8 cellular contexts compared by ENCODE assay signal in the genomic region with DNA sequence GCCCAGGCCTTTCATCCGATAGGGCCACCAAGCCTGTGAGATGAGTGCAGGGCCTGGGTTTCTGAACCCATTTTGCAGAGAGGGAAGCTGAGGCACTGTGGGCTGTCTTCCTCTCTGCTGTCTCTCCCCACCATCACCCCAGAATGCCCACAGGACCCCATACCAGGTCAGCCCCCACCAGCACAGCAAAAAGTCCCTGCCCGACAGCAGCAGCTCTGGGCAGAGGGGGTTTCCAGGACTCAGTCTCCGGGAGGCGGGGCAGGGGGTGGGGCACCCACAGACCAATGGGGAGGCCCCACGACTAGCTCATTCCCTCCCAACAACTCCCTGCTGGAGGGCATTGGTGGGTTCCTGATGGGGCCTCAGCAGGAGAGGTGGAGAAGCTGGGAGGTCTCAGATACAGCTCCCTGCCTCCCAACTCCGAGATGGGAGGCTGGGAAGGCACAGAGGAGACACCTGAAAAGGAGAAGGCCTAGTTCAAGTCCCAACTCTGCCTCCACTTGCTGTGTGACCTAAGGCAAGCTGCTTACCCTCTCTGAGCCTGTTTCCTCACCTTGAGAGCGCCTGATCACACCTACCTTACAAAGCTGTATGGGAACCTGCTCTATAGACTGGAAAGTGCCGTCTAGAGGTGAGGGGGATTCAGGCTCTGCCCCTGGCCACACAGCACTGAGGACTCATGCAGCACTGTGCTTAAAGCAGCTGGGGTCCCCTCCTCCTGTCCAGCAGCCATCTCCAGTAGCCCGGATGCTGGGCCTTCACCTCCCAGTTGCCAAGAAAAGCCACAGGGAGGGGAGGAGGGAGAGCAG. TPM values are rescaled to one million over a fixed set of nuclear protein-coding genes. Genes with fewer than 3 reads are reported as not detected.
A peak's percentile ranks its signal among the peaks of the same experiment; 100 is the strongest.
DNase-seq lines count a peak whose midpoint lies in the region; ATAC-seq and TF ChIP-seq lines count a peak whose summit lies in the region.

No MANE protein-coding gene starts in this region.

- in situ Hi-C loops in GM13977 (cut with MboI; ENCODE audit: low pct_unique_long_range_greater_than_20kb, low sequenced_read_pairs, unreplicated experiment): no loop called here

- intact Hi-C loops in esophagus muscularis mucosa (cut with DNase I) (no loop called here), Calu3 (cut with micrococcal nuclease; ENCODE audit: unreplicated experiment) (no loop called here)

- peaks cover 7% of the 10 kb centered on the region for H3K27me3 Mint-ChIP-seq in activated CD8-positive, alpha-beta T cell treated with anti-CD3 and anti-CD28 coated beads, Interleukin-2, amount 10 ng/mL, durations not matched to agents 7 days and 5 days (ENCODE audit: low read depth)
- peaks cover 11% of the 10 kb centered on the region for H3K27me3 Mint-ChIP-seq in Calu3 (ENCODE audit: unreplicated experiment)

- H3K4me3 ChIP-seq in esophagus muscularis mucosa (peak overlapping the region; percentile 84 to 98 (median 96)), skin epidermis (no peak overlapping the region)

- H3K9me3 ChIP-seq in esophagus muscularis mucosa: no peaks in the 10 kb centered on the region

- H3K27me3 ChIP-seq in esophagus muscularis mucosa: no peaks in the 10 kb centered on the region

- TF ChIP-seq CTCF in GM13977 (IDR thresholded peaks at IDR 0.05; ENCODE audit: extremely low read depth, insufficient read depth, missing control alignments): no peak
- TF ChIP-seq CTCF in esophagus muscularis mucosa (IDR thresholded peaks at IDR 0.05): no peak
- no peak for TF ChIP-seq CTCF in Calu3 (IDR thresholded peaks at IDR 0.05; ENCODE audit: unreplicated experiment)

- WGBS in esophagus muscularis mucosa: 47% methylated on average over 5 of the region's 9 CpGs

- no peak for TF ChIP-seq POLR2A in esophagus muscularis mucosa (IDR thresholded peaks at IDR 0.05; ENCODE audit: low read depth)

- DNase-seq in GM13977 (ENCODE audit: low spot score) (peak; percentile 89), esophagus muscularis mucosa (ENCODE audit: extremely low spot score) (no peak), NCI-H2107 treated with DMSO at 0.1 percent for 48 hours (lab: John Stamatoyannopoulos, UW; ENCODE audit: unreplicated experiment) (no peak), NCI-H2107 (lab: John Stamatoyannopoulos, UW) (no peak), Calu3 (no peak)
- DNase-seq in activated CD8-positive, alpha-beta T cell treated with anti-CD3 and anti-CD28 coated beads, Interleukin-2, amount 10 ng/mL, durations not matched to agents 7 days and 5 days: peak; percentile 57

- CTCF ChIA-PET in activated CD8-positive, alpha-beta T cell treated with anti-CD3 and anti-CD28 coated beads, Interleukin-2, amount 10 ng/mL, durations not matched to agents 7 days and 5 days (lab: Charles Lee): interaction anchor here (1.1 to 6.4 kb wide), 6 partner anchors 22 to 279 kb away, joined by 3 to 29 read pairs (median 10); partner anchors contain the start of gene RPL3
- CTCF ChIA-PET in Calu3 (lab: Charles Lee): interaction anchor here (0.6 kb wide), 1 partner anchor 171 kb away, joined by 3 read pairs; no protein-coding TSS in a partner anchor

- no TSS peak for BruUV-seq in Calu3 (replicated peaks; lab: Mats Ljungman, UMichigan)

- no peak for ATAC-seq in activated CD8-positive, alpha-beta T cell treated with anti-CD3 and anti-CD28 coated beads, Interleukin-2, amount 10 ng/mL, durations not matched to agents 7 days and 5 days
- no peak for ATAC-seq in GM21515 (IDR thresholded peaks at IDR 0.05; ENCODE audit: unreplicated experiment)

- H3K4me3 Mint-ChIP-seq in activated CD8-positive, alpha-beta T cell treated with anti-CD3 and anti-CD28 coated beads, Interleukin-2, amount 10 ng/mL, durations not matched to agents 7 days and 5 days: no peak overlapping the region
- H3K4me3 Mint-ChIP-seq in Calu3 (ENCODE audit: low read depth, unreplicated experiment): no peak overlapping the region

- TF ChIP-seq EP300 in esophagus muscularis mucosa (IDR thresholded peaks at IDR 0.05): no peak

- no peaks in the 10 kb centered on the region for H3K9me3 Mint-ChIP-seq in activated CD8-positive, alpha-beta T cell treated with anti-CD3 and anti-CD28 coated beads, Interleukin-2, amount 10 ng/mL, durations not matched to agents 7 days and 5 days (ENCODE audit: insufficient read depth)
- no peaks in the 10 kb centered on the region for H3K9me3 Mint-ChIP-seq in Calu3 (ENCODE audit: low read depth, unreplicated experiment)

- H3K27ac Mint-ChIP-seq in activated CD8-positive, alpha-beta T cell treated with anti-CD3 and anti-CD28 coated beads, Interleukin-2, amount 10 ng/mL, durations not matched to agents 7 days and 5 days: no peak overlapping the region
- H3K27ac Mint-ChIP-seq in Calu3 (ENCODE audit: unreplicated experiment): no peak overlapping the region

- H3K36me3 Mint-ChIP-seq in activated CD8-positive, alpha-beta T cell treated with anti-CD3 and anti-CD28 coated beads, Interleukin-2, amount 10 ng/mL, durations not matched to agents 7 days and 5 days (ENCODE audit: low read depth): peaks cover 9% of the 10 kb centered on the region
- peaks cover 40% of the 10 kb centered on the region for H3K36me3 Mint-ChIP-seq in Calu3 (ENCODE audit: insufficient read depth, unreplicated experiment)

- peak overlapping the region; percentile 97 to 99 (median 98) for H3K27ac ChIP-seq in esophagus muscularis mucosa (replicated peaks in 1 of 4)
- peak overlapping the region in 12 of 21 experiments; percentile 3 to 87 (median 52) for H3K27ac ChIP-seq in skin epidermis

- POLR2A ChIA-PET in activated CD8-positive, alpha-beta T cell treated with anti-CD3 and anti-CD28 coated beads, Interleukin-2, amount 10 ng/mL, durations not matched to agents 7 days and 5 days (lab: Charles Lee): interaction anchor here (0.6 to 8.8 kb wide), 4 partner anchors 60 to 277 kb away, joined by 3 to 63 read pairs (median 4); partner anchors contain the start of genes CBX6 and RPL3

- peaks cover 50% of the 10 kb centered on the region for H3K4me1 Mint-ChIP-seq in activated CD8-positive, alpha-beta T cell treated with anti-CD3 and anti-CD28 coated beads, Interleukin-2, amount 10 ng/mL, durations not matched to agents 7 days and 5 days (ENCODE audit: low read depth)
- H3K4me1 Mint-ChIP-seq in Calu3 (ENCODE audit: low read depth, unreplicated experiment): peaks cover 9% of the 10 kb centered on the region

- H3K36me3 ChIP-seq in esophagus muscularis mucosa: peaks cover 0 to 24% (median 11%) of the 10 kb centered on the region in 4 donors

- H3K4me1 ChIP-seq in esophagus muscularis mucosa: peaks cover 67 to 87% (median 84%) of the 10 kb centered on the region in 4 donors

RNA-seq across cellular contexts. Expression of gene CBX7, which starts 3.5 kb away (rescaled TPM):
- total RNA-seq in activated CD8-positive, alpha-beta T cell treated with anti-CD3 and anti-CD28 coated beads, Interleukin-2, amount 10 ng/mL, durations not matched to agents 7 days and 5 days: 1 to 10 TPM; 8.6 to 8.7 TPM
- 100 to 1,000 TPM; 129 to 251 (median 173) TPM for total RNA-seq in esophagus muscularis mucosa
- total RNA-seq in Calu3 (2022): 10.5 and 11.8 TPM in 2 replicates

RNA-seq across cellular contexts. Expression of gene APOBEC3H, which starts 51.9 kb away (rescaled TPM):
- total RNA-seq in activated CD8-positive, alpha-beta T cell treated with anti-CD3 and anti-CD28 coated beads, Interleukin-2, amount 10 ng/mL, durations not matched to agents 7 days and 5 days: 10 to 100 TPM; 82.8 to 89.7 TPM
- total RNA-seq in esophagus muscularis mucosa (under 1 TPM in 1 of 4 donors, not detected in 3; 0.39 TPM), Calu3 (2022) (not detected in 2 replicates)

Comparison
In these comparisons a context has a peak if more than half of its experiments do, and no peak if none do; other contexts are left out.
1. DNase-seq: peak in GM13977 (single experiment) and activated CD8-positive, alpha-beta T cell treated with anti-CD3 and anti-CD28 coated beads, Interleukin-2, amount 10 ng/mL, durations not matched to agents 7 days and 5 days (single experiment); none in esophagus muscularis mucosa (single experiment), NCI-H2107 treated with DMSO at 0.1 percent for 48 hours (single experiment), NCI-H2107 (single experiment) and Calu3 (single experiment).
2. H3K4me3 ChIP-seq: peak in esophagus muscularis mucosa (4 of 4); none in skin epidermis (0 of 7).
3. RNA of gene CBX7, which starts 3.5 kb away (total RNA-seq): 129 to 251 TPM in esophagus muscularis mucosa; 10.5 to 11.8 TPM in Calu3 and 8.6 to 8.7 TPM in activated CD8-positive, alpha-beta T cell treated with anti-CD3 and anti-CD28 coated beads, Interleukin-2, amount 10 ng/mL, durations not matched to agents 7 days and 5 days; every median in the first group is over 10 times any median in the second.
4. RNA of gene APOBEC3H, which starts 51.9 kb away (total RNA-seq): 82.8 to 89.7 TPM in activated CD8-positive, alpha-beta T cell treated with anti-CD3 and anti-CD28 coated beads, Interleukin-2, amount 10 ng/mL, durations not matched to agents 7 days and 5 days; 0.39 TPM in esophagus muscularis mucosa and not detected in Calu3; every median in the first group is over 10 times any median in the second.